In genomic region chr4:41167191-41167590, GRCh38 we compare ENCODE assay signal across 29 cellular contexts. TPM values are rescaled to one million over a fixed set of nuclear protein-coding genes. Genes with fewer than 3 reads are reported as not detected.
"Had no signal": no experiment of that assay in that cellular context is flagged by ENCODE, and none has a peak within 500 bp of the region (broad histone marks: within the 10 kb centered on the region; RNA-seq: fewer than 3 reads in every experiment).

No MANE protein-coding gene starts in this region.

- DNase-seq: cortex of kidney; effector memory CD8-positive, alpha-beta T cell; erythroblast; esophagus squamous epithelium; foreskin melanocyte; glutamatergic neuron; heart right ventricle; hippocampal formation; immature natural killer cell; islet precursor cell; left ventricle myocardium superior; lower lobe of right lung; natural killer cell; occipital lobe; ovary; posterior cingulate gyrus; psoas muscle; right cardiac atrium; spleen; stimulated activated CD4-positive, alpha-beta T cell treated with anti-CD3 and anti-CD28 coated beads, Interleukin-4, amount 100 ng/mL, for 4 hours; stimulated activated naive CD8-positive, alpha-beta T cell treated with anti-CD3 and anti-CD28 coated beads, Interleukin-15, Interleukin-2, amounts not matched to agents 100 U/mL and 50 U/mL, for 24 hours; substantia nigra had no signal

- H3K9me3 ChIP-seq: esophagus squamous epithelium, heart right ventricle, lower lobe of right lung, ovary, psoas muscle, spleen, thoracic aorta, tibial nerve, upper lobe of left lung had no signal

- H3K4me1 ChIP-seq: esophagus squamous epithelium, psoas muscle, spleen, upper lobe of left lung had no signal

- H3K4me3 ChIP-seq: esophagus squamous epithelium, heart right ventricle, lower lobe of right lung, ovary, psoas muscle, skin epidermis, spleen, thoracic aorta, tibial nerve, upper lobe of left lung had no signal

- H3K4me1 Mint-ChIP-seq: immature natural killer cell; natural killer cell; stimulated activated memory B cell treated with anti-CD40 and anti-IgM and Interleukin-4, amounts not matched to agents 10 μg/mL and 1 μg/mL and 100 μg/mL, for 72 hours had no signal

- H3K4me3 Mint-ChIP-seq: effector memory CD8-positive, alpha-beta T cell; immature natural killer cell; natural killer cell; stimulated activated memory B cell treated with anti-CD40 and anti-IgM and Interleukin-4, amounts not matched to agents 10 μg/mL and 1 μg/mL and 100 μg/mL, for 72 hours had no signal

- H3K36me3 Mint-ChIP-seq: immature natural killer cell; natural killer cell; stimulated activated memory B cell treated with anti-CD40 and anti-IgM and Interleukin-4, amounts not matched to agents 10 μg/mL and 1 μg/mL and 100 μg/mL, for 72 hours had no signal

- H3K27ac ChIP-seq: esophagus squamous epithelium, heart right ventricle, lower lobe of right lung, ovary, psoas muscle, skin epidermis, spleen, thoracic aorta, tibial nerve, upper lobe of left lung had no signal

- ATAC-seq: effector memory CD8-positive, alpha-beta T cell; heart right ventricle; left ventricle myocardium superior; lower lobe of right lung; natural killer cell; psoas muscle; right cardiac atrium; stimulated activated memory B cell treated with anti-CD40 and anti-IgM and Interleukin-4, amounts not matched to agents 10 μg/mL and 1 μg/mL and 100 μg/mL, for 72 hours; stimulated activated naive CD8-positive, alpha-beta T cell treated with anti-CD3 and anti-CD28 coated beads, Interleukin-15, Interleukin-2, amounts not matched to agents 100 U/mL and 50 U/mL, for 24 hours had no signal

- H3K27me3 Mint-ChIP-seq: effector memory CD8-positive, alpha-beta T cell had no signal

- H3K27me3 ChIP-seq: esophagus squamous epithelium, heart right ventricle, ovary, spleen, tibial nerve, upper lobe of left lung had no signal

- H3K27ac Mint-ChIP-seq: effector memory CD8-positive, alpha-beta T cell; immature natural killer cell; natural killer cell; stimulated activated memory B cell treated with anti-CD40 and anti-IgM and Interleukin-4, amounts not matched to agents 10 μg/mL and 1 μg/mL and 100 μg/mL, for 72 hours had no signal

- H3K36me3 ChIP-seq: esophagus squamous epithelium, lower lobe of right lung, ovary, spleen, thoracic aorta, tibial nerve, upper lobe of left lung had no signal

- FAIRE-seq: endometrium, urothelium cell line had no signal

RNA-seq across cellular contexts. Expression of gene APBB2, which starts 47.2 kb away (rescaled TPM):
- polyA plus RNA-seq: immature natural killer cell had no signal
